In the genomic region with DNA sequence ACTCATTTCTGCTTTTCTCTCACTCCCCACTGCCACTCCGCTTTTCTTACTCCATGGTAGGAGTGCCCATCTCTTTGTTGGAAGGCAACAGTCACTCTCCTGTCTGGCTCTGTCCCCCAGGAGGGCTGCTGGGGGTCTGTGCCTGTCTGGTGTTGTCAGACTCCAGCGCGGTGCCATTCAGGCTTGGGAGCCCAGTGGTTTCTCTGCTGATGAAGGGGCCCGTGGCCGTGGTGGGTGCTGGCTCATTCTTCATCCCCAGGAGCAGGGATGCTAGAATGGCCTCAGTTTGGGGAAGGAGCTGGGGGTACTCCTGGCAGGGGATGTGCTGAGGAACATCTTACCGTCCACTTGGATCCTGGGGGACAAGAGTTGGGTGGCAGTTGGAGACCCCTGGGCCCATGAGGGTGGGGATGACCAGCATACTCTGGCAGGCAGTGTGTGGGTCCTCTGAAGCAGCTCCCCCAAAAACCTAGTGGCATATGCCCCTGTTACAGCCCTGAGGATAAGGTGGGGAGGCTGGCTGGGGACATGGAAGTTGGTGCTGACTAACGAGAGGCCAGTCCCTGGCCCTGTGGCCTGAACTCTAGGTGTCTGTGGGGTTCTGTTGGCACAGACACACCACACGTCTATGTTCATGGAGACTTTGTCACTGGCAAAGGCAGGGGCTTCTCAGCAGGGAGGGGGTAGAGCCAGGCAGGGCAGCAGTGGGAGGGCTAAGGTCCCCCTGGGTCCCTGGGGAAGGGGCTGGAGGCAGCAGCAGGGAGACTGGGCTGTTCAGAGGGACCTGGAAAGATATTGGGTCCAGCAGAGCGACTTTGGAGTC, we compare ENCODE assay signal across 19 cellular contexts.
A peak's percentile ranks its signal among the peaks of the same experiment; 100 is the strongest.
DNase-seq lines count a peak whose midpoint lies in the region; ATAC-seq and TF ChIP-seq lines count a peak whose summit lies in the region.
"Had no signal": no experiment of that assay in that cellular context is flagged by ENCODE, and none has a peak within 500 bp of the region (broad histone marks: within the 10 kb centered on the region; RNA-seq: fewer than 3 reads in every experiment).

No MANE protein-coding gene starts in this region.

- no peaks in the 10 kb centered on the region for H3K36me3 ChIP-seq in left ventricle myocardium inferior
- H3K36me3 ChIP-seq: prostate gland had no signal

- H3K4me3 Mint-ChIP-seq in activated B cell treated with CpG ODN at 0.5 μM for 24 hours (no peak overlapping the region), natural killer cell (no peak overlapping the region), type B pancreatic cell (no peak overlapping the region)
- H3K4me3 Mint-ChIP-seq: activated CD4-positive, alpha-beta T cell treated with anti-CD3 and anti-CD28 coated beads, Interleukin-2, amount 10 ng/mL, durations not matched to agents 24 days and 14 days; activated naive CD4-positive, alpha-beta T cell treated with anti-CD3 and anti-CD28 coated beads, Interleukin-2, amount 50 U/mL, for 24 hours; CD4-positive, alpha-beta memory T cell; naive B cell had no signal

- H3K27ac ChIP-seq in left ventricle myocardium inferior (replicated peaks): no peak overlapping the region
- H3K27ac ChIP-seq: prostate gland had no signal

- no peaks in the 10 kb centered on the region for H3K36me3 Mint-ChIP-seq in activated B cell treated with CpG ODN at 0.5 μM for 24 hours (ENCODE audit: low read depth)
- H3K36me3 Mint-ChIP-seq in natural killer cell: no peaks in the 10 kb centered on the region
- H3K36me3 Mint-ChIP-seq in type B pancreatic cell: no peaks in the 10 kb centered on the region
- H3K36me3 Mint-ChIP-seq: activated naive CD4-positive, alpha-beta T cell treated with anti-CD3 and anti-CD28 coated beads, Interleukin-2, amount 50 U/mL, for 24 hours; CD4-positive, alpha-beta memory T cell; naive B cell had no signal

- ATAC-seq in Right ventricle myocardium inferior (no peak), activated B cell treated with CpG ODN at 0.5 μM for 24 hours (ENCODE audit: low read depth) (no peak), natural killer cell (no peak)
- ATAC-seq: GM12878 had no signal

- H3K9me3 Mint-ChIP-seq in activated B cell treated with CpG ODN at 0.5 μM for 24 hours: no peaks in the 10 kb centered on the region
- H3K9me3 Mint-ChIP-seq in natural killer cell: no peaks in the 10 kb centered on the region
- no peaks in the 10 kb centered on the region for H3K9me3 Mint-ChIP-seq in type B pancreatic cell
- H3K9me3 Mint-ChIP-seq: activated CD4-positive, alpha-beta T cell treated with anti-CD3 and anti-CD28 coated beads, Interleukin-2, amount 10 ng/mL, durations not matched to agents 24 days and 14 days; activated naive CD4-positive, alpha-beta T cell treated with anti-CD3 and anti-CD28 coated beads, Interleukin-2, amount 50 U/mL, for 24 hours; CD4-positive, alpha-beta memory T cell; naive B cell had no signal

- intact Hi-C loops in Right ventricle myocardium inferior (cut with DNase I) (no loop called here), left ventricle myocardium inferior (cut with micrococcal nuclease) (no loop called here), activated B cell treated with CpG ODN at 0.5 μM for 24 hours (cut with micrococcal nuclease) (no loop called here), natural killer cell (cut with micrococcal nuclease) (no loop called here)

- CTCF ChIA-PET in activated B cell treated with CpG ODN at 0.5 μM for 24 hours (lab: Charles Lee): no interaction called here

- TF ChIP-seq CTCF in left ventricle myocardium inferior (IDR thresholded peaks at IDR 0.05; ENCODE audit: borderline replicate concordance): no peak
- no peak for TF ChIP-seq CTCF in activated B cell treated with CpG ODN at 0.5 μM for 24 hours (IDR thresholded peaks at IDR 0.05)
- no peak for TF ChIP-seq CTCF in natural killer cell (IDR thresholded peaks at IDR 0.05)
- no peak for TF ChIP-seq CTCF in type B pancreatic cell (conservative IDR thresholded peaks at IDR 0.05)

- no peaks in the 10 kb centered on the region for H3K27me3 Mint-ChIP-seq in activated B cell treated with CpG ODN at 0.5 μM for 24 hours
- peaks cover 0 to 2% of the 10 kb centered on the region in 2 donors for H3K27me3 Mint-ChIP-seq in natural killer cell (ENCODE audit: low read depth in 2 of 2)
- no peaks in the 10 kb centered on the region for H3K27me3 Mint-ChIP-seq in type B pancreatic cell
- H3K27me3 Mint-ChIP-seq: activated CD4-positive, alpha-beta T cell treated with anti-CD3 and anti-CD28 coated beads, Interleukin-2, amount 10 ng/mL, durations not matched to agents 24 days and 14 days; activated naive CD4-positive, alpha-beta T cell treated with anti-CD3 and anti-CD28 coated beads, Interleukin-2, amount 50 U/mL, for 24 hours; naive B cell had no signal

- DNase-seq in Right ventricle myocardium inferior (ENCODE audit: missing footprints): peak; percentile 39
- no peak for DNase-seq in left ventricle myocardium inferior
- DNase-seq in activated B cell treated with CpG ODN at 0.5 μM for 24 hours: peak; percentile 9
- DNase-seq in natural killer cell: peak; percentile 10
- DNase-seq in type B pancreatic cell (ENCODE audit: extremely low spot score, unreplicated experiment): peak; percentile 60
- no peak for DNase-seq in SHP77 (lab: John Stamatoyannopoulos, UW)
- DNase-seq in NCI-H524 (lab: John Stamatoyannopoulos, UW): no peak
- no peak for DNase-seq in NCI-H1694 treated with DMSO at 0.1 percent for 48 hours (lab: John Stamatoyannopoulos, UW)
- DNase-seq: activated CD4-positive, alpha-beta T cell treated with anti-CD3 and anti-CD28 coated beads, Interleukin-2, amount 10 ng/mL, durations not matched to agents 24 days and 14 days; CD4-positive, alpha-beta memory T cell; DMS153; HCEC 1CT; IMR-90; naive B cell; NCI-H1694; NCI-H226 had no signal

- H3K27ac Mint-ChIP-seq in activated B cell treated with CpG ODN at 0.5 μM for 24 hours (no peak overlapping the region), natural killer cell (no peak overlapping the region), type B pancreatic cell (no peak overlapping the region)
- H3K27ac Mint-ChIP-seq: activated CD4-positive, alpha-beta T cell treated with anti-CD3 and anti-CD28 coated beads, Interleukin-2, amount 10 ng/mL, durations not matched to agents 24 days and 14 days; activated naive CD4-positive, alpha-beta T cell treated with anti-CD3 and anti-CD28 coated beads, Interleukin-2, amount 50 U/mL, for 24 hours had no signal

- POLR2A ChIA-PET in activated B cell treated with CpG ODN at 0.5 μM for 24 hours (lab: Charles Lee): no interaction called here

- H3K4me1 Mint-ChIP-seq in activated B cell treated with CpG ODN at 0.5 μM for 24 hours (no peaks in the 10 kb centered on the region), natural killer cell (no peaks in the 10 kb centered on the region), type B pancreatic cell (ENCODE audit: unreplicated experiment) (peaks cover 4% of the 10 kb centered on the region)
- H3K4me1 Mint-ChIP-seq: activated CD4-positive, alpha-beta T cell treated with anti-CD3 and anti-CD28 coated beads, Interleukin-2, amount 10 ng/mL, durations not matched to agents 24 days and 14 days; activated naive CD4-positive, alpha-beta T cell treated with anti-CD3 and anti-CD28 coated beads, Interleukin-2, amount 50 U/mL, for 24 hours; CD4-positive, alpha-beta memory T cell; naive B cell had no signal

- no peaks in the 10 kb centered on the region for H3K9me3 ChIP-seq in left ventricle myocardium inferior (replicated peaks)
- H3K9me3 ChIP-seq: prostate gland had no signal

- no peaks in the 10 kb centered on the region for H3K4me1 ChIP-seq in left ventricle myocardium inferior
- H3K4me1 ChIP-seq: prostate gland had no signal

- H3K27me3 ChIP-seq in left ventricle myocardium inferior (ENCODE audit: low read depth): peaks cover 35% of the 10 kb centered on the region

- H3K4me3 ChIP-seq in left ventricle myocardium inferior: no peak overlapping the region
- H3K4me3 ChIP-seq: GM12878, prostate gland had no signal

Comparison
In these comparisons a context has a peak if more than half of its experiments do, and no peak if none do; other contexts are left out.
1. DNase-seq: peak in Right ventricle myocardium inferior (single experiment), activated B cell treated with CpG ODN at 0.5 μM for 24 hours (single experiment), natural killer cell (single experiment) and type B pancreatic cell (single experiment); none in left ventricle myocardium inferior (single experiment), SHP77 (0 of 2), NCI-H524 (0 of 2) and NCI-H1694 treated with DMSO at 0.1 percent for 48 hours (single experiment).